Comparison of ENCODE assay signal across 25 cellular contexts in the genomic region with DNA sequence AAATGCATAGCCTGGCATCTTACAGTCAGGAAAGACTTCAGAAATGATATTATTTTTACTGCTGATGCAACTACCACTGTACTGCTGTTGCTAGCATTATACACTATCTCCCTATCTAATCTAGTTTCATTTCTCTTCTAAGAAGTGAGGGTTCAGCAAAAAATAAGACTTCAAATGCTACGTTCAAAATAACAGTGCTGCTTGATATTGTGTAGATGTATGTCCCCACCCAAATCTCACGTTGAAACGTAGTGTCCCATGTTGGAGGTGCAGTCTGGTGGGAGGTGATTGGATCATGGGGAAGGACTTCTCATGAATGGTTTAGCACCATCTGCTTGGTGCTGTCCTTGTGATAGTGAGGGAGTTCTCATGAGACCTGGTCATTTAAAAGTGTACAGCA.
"Had no signal": no experiment of that assay in that cellular context is flagged by ENCODE, and none has a peak within 500 bp of the region (broad histone marks: within the 10 kb centered on the region; RNA-seq: fewer than 3 reads in every experiment).

No MANE protein-coding gene starts in this region.

- H3K36me3 Mint-ChIP-seq: activated naive CD8-positive, alpha-beta T cell had no signal

- ATAC-seq: activated CD4-positive, alpha-beta T cell treated with anti-CD3 and anti-CD28 coated beads for 36 hours; effector memory CD8-positive, alpha-beta T cell; esophagus mucosa; left lung; naive thymus-derived CD8-positive, alpha-beta T cell; psoas muscle; upper lobe of right lung had no signal

- H3K4me3 ChIP-seq: adrenal gland, ascending aorta, hepatocyte, left lung, lung, ovary, psoas muscle, right atrium auricular region, upper lobe of right lung had no signal

- H3K9me3 ChIP-seq: adrenal gland, ascending aorta, left lung, ovary, psoas muscle, right atrium auricular region, upper lobe of right lung had no signal

- H3K4me3 Mint-ChIP-seq: activated CD4-positive, alpha-beta memory T cell treated with anti-CD3 and anti-CD28 coated beads for 36 hours; activated CD4-positive, alpha-beta T cell treated with anti-CD3 and anti-CD28 coated beads for 36 hours; activated naive CD8-positive, alpha-beta T cell; activated T-helper 1 cell treated with anti-CD3 and anti-CD28 coated beads, Interleukin-12 subunit alpha, Interleukin-12 subunit beta, Interleukin-2, Interleukin-4 antibody, amounts not matched to agents 30 ng/mL and 10 ng/mL and 1 ng/mL, durations not matched to agents 14 hours and 24 hours and 36 hours; effector memory CD8-positive, alpha-beta T cell; immature natural killer cell; naive thymus-derived CD8-positive, alpha-beta T cell had no signal

- H3K27ac Mint-ChIP-seq: activated CD4-positive, alpha-beta memory T cell treated with anti-CD3 and anti-CD28 coated beads for 36 hours; activated naive CD8-positive, alpha-beta T cell; activated T-helper 1 cell treated with anti-CD3 and anti-CD28 coated beads, Interleukin-12 subunit alpha, Interleukin-12 subunit beta, Interleukin-2, Interleukin-4 antibody, amounts not matched to agents 30 ng/mL and 10 ng/mL and 1 ng/mL, durations not matched to agents 14 hours and 24 hours and 36 hours; immature natural killer cell; naive thymus-derived CD8-positive, alpha-beta T cell had no signal

- H3K9me3 Mint-ChIP-seq: activated CD4-positive, alpha-beta memory T cell treated with anti-CD3 and anti-CD28 coated beads for 36 hours; activated T-helper 1 cell treated with anti-CD3 and anti-CD28 coated beads, Interleukin-12 subunit alpha, Interleukin-12 subunit beta, Interleukin-2, Interleukin-4 antibody, amounts not matched to agents 30 ng/mL and 10 ng/mL and 1 ng/mL, durations not matched to agents 14 hours and 24 hours and 36 hours; effector memory CD8-positive, alpha-beta T cell; naive thymus-derived CD8-positive, alpha-beta T cell had no signal

- H3K27me3 ChIP-seq: adrenal gland, ascending aorta, hepatocyte, left lung, ovary, right atrium auricular region, upper lobe of right lung had no signal

- H3K4me1 ChIP-seq: adrenal gland, ascending aorta, left lung, psoas muscle, upper lobe of right lung had no signal

- H3K36me3 ChIP-seq: adrenal gland, ascending aorta, ovary had no signal

- H3K4me1 Mint-ChIP-seq: immature natural killer cell; naive thymus-derived CD8-positive, alpha-beta T cell had no signal

- H3K27me3 Mint-ChIP-seq: activated CD4-positive, alpha-beta memory T cell treated with anti-CD3 and anti-CD28 coated beads for 36 hours; activated CD4-positive, alpha-beta T cell treated with anti-CD3 and anti-CD28 coated beads for 36 hours; effector memory CD8-positive, alpha-beta T cell; naive thymus-derived CD8-positive, alpha-beta T cell had no signal

- DNase-seq: activated CD4-positive, alpha-beta memory T cell treated with anti-CD3 and anti-CD28 coated beads for 36 hours; activated CD4-positive, alpha-beta T cell treated with anti-CD3 and anti-CD28 coated beads for 36 hours; activated gamma-delta T cell treated with Interleukin-2 at 50 U/mL for 16 hours; activated T-cell treated with anti-CD3 and anti-CD28 coated beads for 4 hours; adrenal gland; central memory CD4-positive, alpha-beta T cell; effector memory CD8-positive, alpha-beta T cell; foreskin melanocyte; glutamatergic neuron; immature natural killer cell; kidney glomerular epithelial cell; left lung; naive thymus-derived CD8-positive, alpha-beta T cell; ovary; psoas muscle; stimulated activated CD4-positive, alpha-beta T cell treated with anti-CD3 and anti-CD28 coated beads, Interleukin-4, amount 100 ng/mL, for 24 hours; stimulated activated naive CD4-positive, alpha-beta T cell treated with Interleukin-2 at 50 U/mL for 16 hours; upper lobe of right lung had no signal

- H3K27ac ChIP-seq: adrenal gland, ascending aorta, hepatocyte, left lung, ovary, psoas muscle, right atrium auricular region, upper lobe of right lung had no signal
